In the genomic region with DNA sequence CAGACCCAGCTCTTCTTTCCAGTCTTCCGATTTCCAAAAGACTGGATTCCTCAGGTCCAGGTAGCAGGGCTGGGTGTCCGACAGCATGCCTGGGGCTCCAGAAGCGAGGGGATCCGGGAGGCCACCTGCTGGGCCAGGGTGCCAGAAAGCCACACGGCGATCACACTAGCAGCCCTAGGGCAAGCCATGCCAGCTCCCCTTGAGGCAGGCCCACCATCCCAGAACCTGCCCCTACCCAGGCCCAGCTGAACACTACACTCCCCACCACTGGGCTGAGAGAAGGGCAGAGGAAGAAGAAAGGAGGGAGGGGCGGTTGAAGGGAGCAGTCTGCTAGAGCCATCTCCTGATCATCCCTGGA, we compare ENCODE assay signal across 27 cellular contexts.
DNase-seq lines count a peak whose midpoint lies in the region; ATAC-seq and TF ChIP-seq lines count a peak whose summit lies in the region.
"Had no signal": no experiment of that assay in that cellular context is flagged by ENCODE, and none has a peak within 500 bp of the region (broad histone marks: within the 10 kb centered on the region; RNA-seq: fewer than 3 reads in every experiment).

No MANE protein-coding gene starts in this region.

- TF ChIP-seq POLR2A in esophagus squamous epithelium (IDR thresholded peaks at IDR 0.05), result no peak

- H3K36me3 Mint-ChIP-seq in T-cell, result no peaks in the 10 kb centered on the region
- H3K36me3 Mint-ChIP-seq: activated naive CD8-positive, alpha-beta T cell treated with anti-CD3 and anti-CD28 coated beads for 36 hours had no signal

- H3K27me3 ChIP-seq in ascending aorta, result no peaks in the 10 kb centered on the region
- H3K27me3 ChIP-seq in esophagus squamous epithelium, result no peaks in the 10 kb centered on the region
- no peaks in the 10 kb centered on the region for H3K27me3 ChIP-seq in lung (ENCODE audit: control insufficient read depth, insufficient read depth)
- H3K27me3 ChIP-seq in subcutaneous abdominal adipose tissue (ENCODE audit: control insufficient read depth in 5 of 5, insufficient read depth in 4 of 5, low read length in 5 of 5), result peaks cover 0 to 4% (median 0%) of the 10 kb centered on the region in 5 donors
- H3K27me3 ChIP-seq: BE2C, dorsolateral prefrontal cortex, neutrophil had no signal

- POLR2A ChIA-PET in T-cell (lab: Charles Lee), result no interaction called here

- H3K4me1 ChIP-seq in ascending aorta, result peaks cover 28 to 93% of the 10 kb centered on the region in 2 donors
- peaks cover 6 to 96% (median 50%) of the 10 kb centered on the region in 3 donors for H3K4me1 ChIP-seq in esophagus squamous epithelium
- H3K4me1 ChIP-seq in lung (ENCODE audit: control insufficient read depth in 2 of 2, insufficient read depth in 2 of 2, low read length in 2 of 2), result peaks cover 43 to 53% of the 10 kb centered on the region in 2 donors
- H3K4me1 ChIP-seq in subcutaneous abdominal adipose tissue (ENCODE audit: control insufficient read depth in 5 of 5, insufficient read depth in 5 of 5, low read length in 5 of 5), result peaks cover 26 to 96% (median 94%) of the 10 kb centered on the region in 5 donors
- H3K4me1 ChIP-seq: A549, BE2C had no signal

- no peak overlapping the region for H3K4me3 Mint-ChIP-seq in T-cell
- H3K4me3 Mint-ChIP-seq: activated naive CD8-positive, alpha-beta T cell treated with anti-CD3 and anti-CD28 coated beads for 36 hours had no signal

- no peaks in the 10 kb centered on the region for H3K4me1 Mint-ChIP-seq in T-cell
- H3K4me1 Mint-ChIP-seq: activated naive CD8-positive, alpha-beta T cell treated with anti-CD3 and anti-CD28 coated beads for 36 hours had no signal

- H3K36me3 ChIP-seq in ascending aorta, result peaks cover 68 to 93% of the 10 kb centered on the region in 2 donors
- H3K36me3 ChIP-seq in esophagus squamous epithelium, result peaks cover 0 to 31% (median 0%) of the 10 kb centered on the region in 3 donors
- H3K36me3 ChIP-seq in lung (ENCODE audit: control insufficient read depth in 2 of 2, insufficient read depth in 2 of 2, low read length in 2 of 2), result peaks cover 5 to 31% of the 10 kb centered on the region in 2 donors
- H3K36me3 ChIP-seq in subcutaneous abdominal adipose tissue (ENCODE audit: control insufficient read depth in 5 of 5, insufficient read depth in 5 of 5, low read length in 5 of 5), result peaks cover 13 to 89% (median 74%) of the 10 kb centered on the region in 5 donors
- H3K36me3 ChIP-seq: neutrophil, WERI-Rb-1 had no signal

- no peaks in the 10 kb centered on the region for H3K9me3 ChIP-seq in ascending aorta
- H3K9me3 ChIP-seq in esophagus squamous epithelium, result no peaks in the 10 kb centered on the region
- no peaks in the 10 kb centered on the region for H3K9me3 ChIP-seq in lung (ENCODE audit: control insufficient read depth in 2 of 2, insufficient read depth in 1 of 2, low read length in 1 of 2)
- peaks cover 0 to 2% (median 0%) of the 10 kb centered on the region in 5 donors for H3K9me3 ChIP-seq in subcutaneous abdominal adipose tissue (ENCODE audit: control insufficient read depth in 5 of 5, low read length in 5 of 5)
- H3K9me3 ChIP-seq: BE2C, neutrophil had no signal

- intact Hi-C loops in ascending aorta (cut with DNase I), result loop anchor here (5.0 kb wide), 1 partner anchor 93 kb away; no protein-coding TSS in a partner anchor
- intact Hi-C loops in esophagus squamous epithelium (cut with DNase I), result no loop called here

- 90% methylated on average over 1 of the region's 7 CpGs; no CpG with 5 or more reads in 1 of the 2 donors for WGBS in esophagus squamous epithelium, 2 donors
- 92 to 93% methylated on average over 7 of the region's 7 CpGs for WGBS in lung, 2 donors

- no peaks in the 10 kb centered on the region for H3K9me3 Mint-ChIP-seq in T-cell
- H3K9me3 Mint-ChIP-seq: activated naive CD8-positive, alpha-beta T cell treated with anti-CD3 and anti-CD28 coated beads for 36 hours had no signal

- TF ChIP-seq CTCF in ascending aorta (IDR thresholded peaks at IDR 0.05) (no peak), esophagus squamous epithelium (IDR thresholded peaks at IDR 0.05) (no peak), lung (IDR thresholded peaks at IDR 0.05; ENCODE audit: control extremely low read depth, extremely low read depth) (no peak)

- H3K27ac Mint-ChIP-seq in T-cell, result no peak overlapping the region
- H3K27ac Mint-ChIP-seq: activated naive CD8-positive, alpha-beta T cell treated with anti-CD3 and anti-CD28 coated beads for 36 hours; progenitor cell of endocrine pancreas had no signal

- CTCF ChIA-PET in T-cell (lab: Charles Lee), result no interaction called here

- no peak for ATAC-seq in lung (ENCODE audit: insufficient read depth, low FRiP score)
- ATAC-seq in T-cell (replicated peaks in 1 of 4), result no peak
- no peak for ATAC-seq in HG02798 (IDR thresholded peaks at IDR 0.05; ENCODE audit: poor library complexity, unreplicated experiment)
- ATAC-seq: A549 had no signal

- peak overlapping the region in 1 of 5 donors; percentile 28 for H3K9ac ChIP-seq in subcutaneous abdominal adipose tissue (ENCODE audit: low read length in 5 of 5)

- peak overlapping the region; percentile 60 to 75 for H3K27ac ChIP-seq in ascending aorta
- peak overlapping the region; percentile 38 to 93 (median 82) for H3K27ac ChIP-seq in esophagus squamous epithelium
- H3K27ac ChIP-seq in lung (ENCODE audit: low read depth in 1 of 2, low read length in 1 of 2), result peak overlapping the region; percentile 38 to 68
- peak overlapping the region; percentile 92 for H3K27ac ChIP-seq in subcutaneous abdominal adipose tissue (ENCODE audit: low read depth, low read length)
- H3K27ac ChIP-seq: A549, neutrophil, WERI-Rb-1 had no signal

- H3K27me3 Mint-ChIP-seq in T-cell, result peaks cover 0 to 5% of the 10 kb centered on the region in 2 donors
- H3K27me3 Mint-ChIP-seq: activated naive CD8-positive, alpha-beta T cell treated with anti-CD3 and anti-CD28 coated beads for 36 hours; progenitor cell of endocrine pancreas had no signal

- no peak overlapping the region for H3K4me3 ChIP-seq in ascending aorta
- H3K4me3 ChIP-seq in esophagus squamous epithelium, result no peak overlapping the region
- no peak overlapping the region for H3K4me3 ChIP-seq in lung
- H3K4me3 ChIP-seq in subcutaneous abdominal adipose tissue (ENCODE audit: low read depth in 1 of 5, low read length in 5 of 5), result no peak overlapping the region
- H3K4me3 ChIP-seq: A549 had no signal

- DNase-seq in ascending aorta (ENCODE audit: low spot score in 2 of 2) (no peak), esophagus squamous epithelium (lab: John Stamatoyannopoulos, UW) (no peak), lung (ENCODE audit: low spot score) (no peak), D341Med (ENCODE audit: low spot score) (no peak), AG08396 (ENCODE audit: low spot score) (no peak), T-cell (no peak)
- DNase-seq: activated CD4-positive, alpha-beta T cell treated with anti-CD3 and anti-CD28 coated beads for 48 hours; activated CD8-positive, alpha-beta memory T cell treated with anti-CD3 and anti-CD28 coated beads for 24 hours; activated effector memory CD4-positive, alpha-beta T cell treated with Interleukin-2 at 50 U/mL for 16 hours; activated naive CD8-positive, alpha-beta T cell treated with anti-CD3 and anti-CD28 coated beads for 36 hours; aorta; BE2C; central memory CD4-positive, alpha-beta T cell; dorsolateral prefrontal cortex; glutamatergic neuron; mesenchymal stem cell; NCI-H1105; NCI-H2029; NCI-H526 treated with DMSO at 0.1 percent for 48 hours; SIG-M5; T1000; WERI-Rb-1 had no signal
